In genomic region chr17:64779344-64780095, GRCh38 we compare ENCODE assay signal across 1 cellular context.
TF ChIP-seq lines count a peak whose summit lies in the region.

No MANE protein-coding gene starts in this region.

TF ChIP-seq in SK-N-SH treated with all-trans-retinoic acid at 6 μM for 48 hours, 23 proteins besides CTCF, POLR2A, EP300 and RAD21 (continued from another document):
- no peak for TF ChIP-seq CREB5 (CRISPR knock-in tag; IDR thresholded peaks at IDR 0.05; ENCODE audit: low read depth)
- no peak for TF ChIP-seq ZFP3 (CRISPR knock-in tag; IDR thresholded peaks at IDR 0.05)
